ENCODE assay signal across 15 cellular contexts in the genomic region with DNA sequence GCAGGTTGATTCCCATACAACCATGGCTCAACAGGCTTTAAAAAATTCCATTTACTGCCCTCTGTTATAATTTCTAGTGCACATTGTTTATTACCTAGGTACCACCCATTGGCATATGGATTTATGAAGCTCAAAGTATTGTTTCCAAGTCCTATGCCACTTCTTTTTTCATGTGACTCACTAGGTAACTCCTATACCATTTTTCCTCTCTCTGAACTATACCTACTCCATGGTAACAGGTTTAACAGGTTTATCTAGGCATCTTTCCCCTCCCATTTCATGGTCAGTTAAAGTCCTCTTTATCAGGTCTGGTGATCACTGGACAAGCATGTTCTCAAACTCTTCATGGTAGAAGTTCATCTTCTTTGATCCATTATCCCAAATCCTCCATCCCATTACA.
"Had no signal": no experiment of that assay in that cellular context is flagged by ENCODE, and none has a peak within 500 bp of the region (broad histone marks: within the 10 kb centered on the region; RNA-seq: fewer than 3 reads in every experiment).

No MANE protein-coding gene starts in this region.

- H3K27me3 ChIP-seq: cardiac muscle cell, dorsolateral prefrontal cortex, left lung, right atrium auricular region, tibial artery, uterus had no signal

- H3K4me3 ChIP-seq: cardiac muscle cell, dorsolateral prefrontal cortex, left lung, right atrium auricular region, tibial artery, uterus had no signal

- DNase-seq: activated CD4-positive, alpha-beta T cell treated with anti-CD3 and anti-CD28 coated beads, Interleukin-2, amount 50 U/mL, for 48 hours; activated naive CD8-positive, alpha-beta T cell treated with anti-CD3 and anti-CD28 coated beads for 36 hours; amniotic stem cell; dorsolateral prefrontal cortex; hypothalamus; left lung; naive B cell; stimulated activated naive CD8-positive, alpha-beta T cell treated with anti-CD3 and anti-CD28 coated beads, Interleukin-15, Interleukin-2, amounts not matched to agents 100 U/mL and 50 U/mL, for 24 hours; substantia nigra; tibial artery; uterus had no signal

- H3K27ac ChIP-seq: cardiac muscle cell, dorsolateral prefrontal cortex, left lung, right atrium auricular region, tibial artery, uterus had no signal

- H3K36me3 ChIP-seq: cardiac muscle cell, left lung, right atrium auricular region, tibial artery, uterus had no signal

- H3K9me3 ChIP-seq: left lung, right atrium auricular region, tibial artery, uterus had no signal

- FAIRE-seq: frontal cortex, keratinocyte had no signal

- H3K4me1 ChIP-seq: tibial artery, uterus had no signal

- ATAC-seq: left lung; stimulated activated naive CD8-positive, alpha-beta T cell treated with anti-CD3 and anti-CD28 coated beads, Interleukin-15, Interleukin-2, amounts not matched to agents 100 U/mL and 50 U/mL, for 24 hours had no signal
